In the genomic region with DNA sequence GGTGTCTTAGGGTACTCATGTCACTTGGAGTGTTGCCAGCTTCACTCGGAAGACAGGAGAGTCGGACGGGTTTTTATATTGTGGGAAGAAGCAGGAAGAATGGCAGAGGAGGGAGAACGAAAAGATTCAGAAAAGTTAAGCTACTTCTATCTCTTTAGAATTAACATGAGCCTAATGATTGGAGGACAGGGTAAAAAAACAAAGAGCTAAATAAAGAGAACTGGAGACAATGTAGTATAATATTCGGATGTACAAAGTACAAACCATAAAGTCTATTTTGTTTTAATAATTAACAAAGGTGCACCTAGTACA, we compare ENCODE assay signal across 17 cellular contexts. TPM values are rescaled to one million over a fixed set of nuclear protein-coding genes. Genes with fewer than 3 reads are reported as not detected.
DNase-seq lines count a peak whose midpoint lies in the region; ATAC-seq, FAIRE-seq and TF ChIP-seq lines count a peak whose summit lies in the region.
"Had no signal": no experiment of that assay in that cellular context is flagged by ENCODE, and none has a peak within 500 bp of the region (broad histone marks: within the 10 kb centered on the region; RNA-seq: fewer than 3 reads in every experiment).

No MANE protein-coding gene starts in this region.

- ATAC-seq in HepG2 (no peak), GM18907 (IDR thresholded peaks at IDR 0.05; ENCODE audit: unreplicated experiment) (no peak)
- ATAC-seq: activated T-helper 17 cell treated with anti-CD3 and anti-CD28 coated beads, Interleukin-2, amount 50 U/mL, for 72 hours had no signal

- peak overlapping the region; percentile 75 for H3K4me2 ChIP-seq in astrocyte (ENCODE audit: low read length)
- peak overlapping the region; percentile 65 for H3K4me2 ChIP-seq in HepG2 (ENCODE audit: low read depth, low read length)

- H3K9ac ChIP-seq in astrocyte (ENCODE audit: low read length) (peak overlapping the region; percentile 83), HepG2 (ENCODE audit: insufficient read depth, low read depth, low read length) (peak overlapping the region; percentile 79)

- no peaks in the 10 kb centered on the region for H3K36me3 ChIP-seq in astrocyte (ENCODE audit: insufficient read depth, low read length)
- no peaks in the 10 kb centered on the region for H3K36me3 ChIP-seq in HepG2 (replicated peaks in 1 of 2; ENCODE audit: control insufficient read depth in 1 of 2, insufficient read depth in 2 of 2, low read length in 2 of 2)
- H3K36me3 ChIP-seq in sigmoid colon: no peaks in the 10 kb centered on the region
- H3K36me3 ChIP-seq in adrenal gland (replicated peaks in 1 of 2): no peaks in the 10 kb centered on the region
- H3K36me3 ChIP-seq: ascending aorta, lower lobe of right lung had no signal

- under 1% methylated on average over 5 of the region's 5 CpGs for WGBS in HepG2 (ENCODE audit: low lambda C conversion rate)
- WGBS in sigmoid colon, 2 donors: 8 to 57% methylated on average over 5 of the region's 5 CpGs
- WGBS in adrenal gland, 4 donors: 66 to 73% (median 69%) methylated on average over 5 of the region's 5 CpGs

- H3K4me1 Mint-ChIP-seq in Calu3 (ENCODE audit: low read depth, unreplicated experiment) (peaks cover 29% of the 10 kb centered on the region), astrocyte (ENCODE audit: low read depth, unreplicated experiment) (peaks cover 39% of the 10 kb centered on the region)
- peaks cover 4% of the 10 kb centered on the region for H3K4me1 Mint-ChIP-seq in activated CD4-positive, alpha-beta T cell treated with anti-CD3 and anti-CD28 coated beads, Interleukin-2, amount 10 ng/mL, durations not matched to agents 7 days and 5 days

- no peaks in the 10 kb centered on the region for H3K27me3 ChIP-seq in astrocyte (ENCODE audit: insufficient read depth, low read length)
- no peaks in the 10 kb centered on the region for H3K27me3 ChIP-seq in HepG2 (ENCODE audit: control insufficient read depth in 1 of 2, insufficient read depth in 2 of 2, low read length in 2 of 2)
- no peaks in the 10 kb centered on the region for H3K27me3 ChIP-seq in sigmoid colon
- H3K27me3 ChIP-seq in adrenal gland: no peaks in the 10 kb centered on the region
- H3K27me3 ChIP-seq: ascending aorta had no signal

- H3K9me3 Mint-ChIP-seq in Calu3 (ENCODE audit: low read depth, unreplicated experiment) (no peaks in the 10 kb centered on the region), astrocyte (ENCODE audit: unreplicated experiment) (peaks cover 5% of the 10 kb centered on the region)
- no peaks in the 10 kb centered on the region for H3K9me3 Mint-ChIP-seq in activated CD4-positive, alpha-beta T cell treated with anti-CD3 and anti-CD28 coated beads, Interleukin-2, amount 10 ng/mL, durations not matched to agents 7 days and 5 days
- H3K9me3 Mint-ChIP-seq: activated CD4-positive, alpha-beta memory T cell treated with anti-CD3 and anti-CD28 coated beads, Interleukin-2, amount 10 ng/mL, durations not matched to agents 7 days and 5 days; activated T-helper 17 cell treated with anti-CD3 and anti-CD28 coated beads, Interleukin-2, amount 50 U/mL, for 72 hours had no signal

- FAIRE-seq in astrocyte (lab: Jason Lieb, UNC): peak; percentile 29
- no peak for FAIRE-seq in HepG2 (lab: Jason Lieb, UNC)
- FAIRE-seq: TTC549 had no signal

- TF ChIP-seq POLR2A in HepG2 (IDR thresholded peaks at IDR 0.05; ENCODE audit: insufficient read depth in 1 of 2, low read depth in 2 of 2, low read length in 2 of 2) (no peak), sigmoid colon (IDR thresholded peaks at IDR 0.05) (no peak), adrenal gland (IDR thresholded peaks at IDR 0.05) (no peak)

- H3K27ac Mint-ChIP-seq in Calu3 (ENCODE audit: unreplicated experiment): peak overlapping the region; percentile 79
- H3K27ac Mint-ChIP-seq in astrocyte (ENCODE audit: unreplicated experiment): peak overlapping the region; percentile 100
- H3K27ac Mint-ChIP-seq in activated CD4-positive, alpha-beta T cell treated with anti-CD3 and anti-CD28 coated beads, Interleukin-2, amount 10 ng/mL, durations not matched to agents 7 days and 5 days: no peak overlapping the region
- H3K27ac Mint-ChIP-seq: activated CD4-positive, alpha-beta memory T cell treated with anti-CD3 and anti-CD28 coated beads, Interleukin-2, amount 10 ng/mL, durations not matched to agents 7 days and 5 days; activated T-helper 17 cell treated with anti-CD3 and anti-CD28 coated beads, Interleukin-2, amount 50 U/mL, for 72 hours had no signal

- H3K27ac ChIP-seq in astrocyte (ENCODE audit: low read depth, low read length): peak overlapping the region; percentile 92
- H3K27ac ChIP-seq in HepG2 (ENCODE audit: extremely low read length, insufficient read depth, low read length): peak overlapping the region; percentile 93
- peak overlapping the region in 3 of 4 donors; percentile 54 to 70 (median 59) for H3K27ac ChIP-seq in sigmoid colon
- no peak overlapping the region for H3K27ac ChIP-seq in adrenal gland
- H3K27ac ChIP-seq: lower lobe of right lung had no signal

- TF ChIP-seq RAD21 in HepG2 (CRISPR knock-in tag; IDR thresholded peaks at IDR 0.05): no peak

- no peak overlapping the region for H2AFZ ChIP-seq in astrocyte (ENCODE audit: low read depth, low read length)
- H2AFZ ChIP-seq in HepG2 (ENCODE audit: low read length): no peak overlapping the region

- H3K9me3 ChIP-seq in astrocyte (ENCODE audit: insufficient read depth, low read depth, low read length) (no peaks in the 10 kb centered on the region), HepG2 (ENCODE audit: low read length) (no peaks in the 10 kb centered on the region), sigmoid colon (no peaks in the 10 kb centered on the region), adrenal gland (replicated peaks in 1 of 3) (no peaks in the 10 kb centered on the region)
- H3K9me3 ChIP-seq: ascending aorta, lower lobe of right lung had no signal

- H3K36me3 Mint-ChIP-seq in Calu3 (ENCODE audit: insufficient read depth, unreplicated experiment) (peaks cover 6% of the 10 kb centered on the region), astrocyte (ENCODE audit: low read depth, unreplicated experiment) (no peaks in the 10 kb centered on the region)
- no peaks in the 10 kb centered on the region for H3K36me3 Mint-ChIP-seq in activated CD4-positive, alpha-beta T cell treated with anti-CD3 and anti-CD28 coated beads, Interleukin-2, amount 10 ng/mL, durations not matched to agents 7 days and 5 days (ENCODE audit: low read depth)

- H3K27me3 Mint-ChIP-seq in Calu3 (ENCODE audit: unreplicated experiment) (no peaks in the 10 kb centered on the region), astrocyte (ENCODE audit: low read depth, unreplicated experiment) (no peaks in the 10 kb centered on the region)
- peaks cover 12% of the 10 kb centered on the region for H3K27me3 Mint-ChIP-seq in activated CD4-positive, alpha-beta T cell treated with anti-CD3 and anti-CD28 coated beads, Interleukin-2, amount 10 ng/mL, durations not matched to agents 7 days and 5 days

- BruUV-seq in Calu3 (replicated peaks; lab: Mats Ljungman, UMichigan) (no TSS peak), HepG2 (replicated peaks; lab: Mats Ljungman, UMichigan) (no TSS peak)

- TF ChIP-seq EP300 in HepG2 (IDR thresholded peaks at IDR 0.05; ENCODE audit: low read depth in 2 of 2, low read length in 2 of 2) (no peak), HepG2 (CRISPR knock-in tag; IDR thresholded peaks at IDR 0.05; ENCODE audit: borderline replicate concordance) (no peak), sigmoid colon (IDR thresholded peaks at IDR 0.05) (no peak)

- no peak overlapping the region for H3K4me3 ChIP-seq in astrocyte (ENCODE audit: insufficient read depth, low read depth, low read length)
- H3K4me3 ChIP-seq in HepG2 (replicated peaks in 1 of 3; ENCODE audit: insufficient read depth in 1 of 3, low read depth in 2 of 3, low read length in 3 of 3): peak overlapping the region; percentile 42 to 60 (median 52); a peak in 5 of 6 replicates
- H3K4me3 ChIP-seq in sigmoid colon: no peak overlapping the region
- H3K4me3 ChIP-seq in adrenal gland: no peak overlapping the region
- H3K4me3 ChIP-seq: lower lobe of right lung had no signal

- H3K4me3 Mint-ChIP-seq in Calu3 (ENCODE audit: low read depth, unreplicated experiment) (peak overlapping the region; percentile 42), astrocyte (ENCODE audit: unreplicated experiment) (peak overlapping the region; percentile 55)
- no peak overlapping the region for H3K4me3 Mint-ChIP-seq in activated CD4-positive, alpha-beta T cell treated with anti-CD3 and anti-CD28 coated beads, Interleukin-2, amount 10 ng/mL, durations not matched to agents 7 days and 5 days
- H3K4me3 Mint-ChIP-seq: activated CD4-positive, alpha-beta memory T cell treated with anti-CD3 and anti-CD28 coated beads, Interleukin-2, amount 10 ng/mL, durations not matched to agents 7 days and 5 days; activated T-helper 17 cell treated with anti-CD3 and anti-CD28 coated beads, Interleukin-2, amount 50 U/mL, for 72 hours had no signal

- no peak for DNase-seq in Calu3
- no peak for DNase-seq in astrocyte (ENCODE audit: low read depth)
- no peak for DNase-seq in HepG2 (ENCODE audit: low spot score)
- no peak for DNase-seq in sigmoid colon
- DNase-seq in medulla oblongata (ENCODE audit: extremely low spot score): no peak
- no peak for DNase-seq in activated CD4-positive, alpha-beta T cell treated with anti-CD3 and anti-CD28 coated beads, Interleukin-2, amount 10 ng/mL, durations not matched to agents 7 days and 5 days
- no peak for DNase-seq in adrenal gland
- DNase-seq: activated CD4-positive, alpha-beta memory T cell treated with anti-CD3 and anti-CD28 coated beads, Interleukin-2, amount 10 ng/mL, durations not matched to agents 7 days and 5 days; GDM1; lower lobe of right lung; NCI-H1694 treated with DMSO at 0.1 percent for 48 hours; NCI-H510A; occipital lobe had no signal

- in situ Hi-C loops in HepG2 (cut with HindIII; ENCODE audit: extremely low pct_ligation_motif_present, low pct_unique_long_range_greater_than_20kb): loop anchor here (5.0 to 25.0 kb wide), 3 partner anchors 498 to 868 kb away; a partner anchor contains a TSS

- H4K20me1 ChIP-seq in astrocyte (ENCODE audit: insufficient read depth, low read length): no peaks in the 10 kb centered on the region
- no peaks in the 10 kb centered on the region for H4K20me1 ChIP-seq in HepG2 (ENCODE audit: insufficient read depth, low read length)

- intact Hi-C loops in Calu3 (cut with micrococcal nuclease; ENCODE audit: unreplicated experiment): loop anchor here (10.0 kb wide), 2 partner anchors 406 to 1246 kb away; no protein-coding TSS in a partner anchor
- intact Hi-C loops in HepG2 (cut with micrococcal nuclease; ENCODE audit: unreplicated experiment): loop anchor here (5.0 to 10.0 kb wide), 5 partner anchors 136 to 883 kb away; a partner anchor contains a TSS
- intact Hi-C loops in sigmoid colon (cut with DNase I): loop anchor here (10.0 kb wide), 1 partner anchor 296 kb away; no protein-coding TSS in a partner anchor
- intact Hi-C loops in adrenal gland (cut with DNase I): loop anchor here (10.0 kb wide), 2 partner anchors 486 to 886 kb away; no protein-coding TSS in a partner anchor

- CTCF ChIA-PET in Calu3 (lab: Charles Lee) (interaction anchor here (0.7 to 2.1 kb wide), 3 partner anchors 494 to 896 kb away, joined by 3 to 8 read pairs (median 3); no protein-coding TSS in a partner anchor), HepG2 (lab: Yijun Ruan, JAX; ENCODE audit: low intra/inter-chr PET ratio, low total read pairs) (no interaction called here)
- CTCF ChIA-PET in activated CD4-positive, alpha-beta T cell treated with anti-CD3 and anti-CD28 coated beads, Interleukin-2, amount 10 ng/mL, durations not matched to agents 7 days and 5 days (lab: Charles Lee): interaction anchor here (1.0 kb wide), 1 partner anchor 884 kb away, joined by 3 read pairs; no protein-coding TSS in a partner anchor

- TF ChIP-seq CTCF in Calu3 (IDR thresholded peaks at IDR 0.05; ENCODE audit: unreplicated experiment) (no peak), astrocyte (IDR thresholded peaks at IDR 0.05; ENCODE audit: insufficient read depth, low read depth, low read length) (no peak), HepG2 (CRISPR knock-in tag; IDR thresholded peaks at IDR 0.05) (no peak), sigmoid colon (IDR thresholded peaks at IDR 0.05) (no peak), adrenal gland (IDR thresholded peaks at IDR 0.05) (no peak)

- POLR2A ChIA-PET in HepG2 (lab: Yijun Ruan, JAX): interaction anchor here (0.7 to 1.6 kb wide), 9 partner anchors 11 to 899 kb away, joined by 3 to 8 read pairs (median 3); no protein-coding TSS in a partner anchor
- POLR2A ChIA-PET in activated CD4-positive, alpha-beta T cell treated with anti-CD3 and anti-CD28 coated beads, Interleukin-2, amount 10 ng/mL, durations not matched to agents 7 days and 5 days (lab: Charles Lee): no interaction called here

- H3K4me1 ChIP-seq in astrocyte (ENCODE audit: insufficient read depth, low read length) (peaks cover 29% of the 10 kb centered on the region), HepG2 (ENCODE audit: insufficient read depth, low read length) (peaks cover 71% of the 10 kb centered on the region), sigmoid colon (peaks cover 0 to 39% (median 33%) of the 10 kb centered on the region in 4 donors), adrenal gland (replicated peaks in 1 of 2) (peaks cover 0 to 13% of the 10 kb centered on the region in 2 donors)

- H3K79me2 ChIP-seq in astrocyte (ENCODE audit: insufficient read depth, low read length): no peaks in the 10 kb centered on the region
- peaks cover 2% of the 10 kb centered on the region for H3K79me2 ChIP-seq in HepG2 (ENCODE audit: insufficient read depth, low read length)

RNA-seq across cellular contexts. Expression of a gene that starts 43.9 kb away (rescaled TPM):
- 23.6 and 29.4 TPM in 2 replicates for total RNA-seq in Calu3 (2022)
- total RNA-seq in astrocyte: 7.5 and 7.6 TPM in 2 replicates
- 31.5 and 46.5 TPM in 2 replicates for total RNA-seq in HepG2 (2016; rRNA removed; fragmentation: Illumina TruSeq; extraction: Trizol)
- 14.8 and 18.7 TPM in 2 replicates for total RNA-seq in HepG2 (2016; cell fraction: cytosol; rRNA removed; fragmentation: Illumina TruSeq; extraction: Trizol; ENCODE audit: low read depth)
- total RNA-seq in HepG2 (2016; cell fraction: insoluble cytoplasmic fraction; rRNA removed; fragmentation: Illumina TruSeq; extraction: Trizol): 31.3 and 47.3 TPM in 2 replicates
- 12.9 and 13.7 TPM in 2 replicates for total RNA-seq in HepG2 (2016; cell fraction: membrane; rRNA removed; fragmentation: Illumina TruSeq; extraction: Trizol)
- total RNA-seq in HepG2 (2016; cell fraction: nucleus; rRNA removed; fragmentation: Illumina TruSeq; extraction: Trizol): 19.0 and 21.0 TPM in 2 replicates
- polyA plus RNA-seq in HepG2 (2011; rRNA removed): 4.6 and 8.2 TPM in 2 replicates
- 2.3 and 3.5 TPM in 2 replicates for polyA plus RNA-seq in HepG2 (2011; cell fraction: cytosol; rRNA removed)
- 1.2 and 1.6 TPM in 2 replicates for polyA plus RNA-seq in HepG2 (2011; cell fraction: nucleus; rRNA removed)
- 5.6 and 15.0 TPM in 2 replicates for polyA plus RNA-seq in HepG2 (2012)
- polyA plus RNA-seq in HepG2 (2016; cell fraction: cytosol; fragmentation: Illumina TruSeq; extraction: Trizol; ENCODE audit: low read depth): 11.9 and 16.6 TPM in 2 replicates
- 46.2 and 47.9 TPM in 2 replicates for polyA plus RNA-seq in HepG2 (2016; cell fraction: insoluble cytoplasmic fraction; fragmentation: Illumina TruSeq; extraction: Trizol; ENCODE audit: low read depth)
- polyA plus RNA-seq in HepG2 (2016; cell fraction: membrane; fragmentation: Illumina TruSeq; extraction: Trizol; ENCODE audit: low read depth): 14.1 and 16.6 TPM in 2 replicates
- polyA plus RNA-seq in HepG2 (2016; cell fraction: nucleus; fragmentation: Illumina TruSeq; extraction: Trizol; ENCODE audit: insufficient read depth, low read depth): 17.2 and 19.3 TPM in 2 replicates
- polyA minus RNA-seq in HepG2 (2011; rRNA and poly(A)+ RNA removed; ENCODE audit: low replicate concordance): 4.0 and 7.4 TPM in 2 replicates
- polyA minus RNA-seq in HepG2 (2011; cell fraction: cytosol; rRNA and poly(A)+ RNA removed): 2.3 and 3.3 TPM in 2 replicates
- 9.8 and 12.6 TPM in 2 replicates for polyA minus RNA-seq in HepG2 (2011; cell fraction: nucleus; rRNA and poly(A)+ RNA removed)
- total RNA-seq in sigmoid colon: 1 to 10 TPM; 7.8 to 8.9 (median 8.8) TPM
- 1 to 10 TPM; 7.2 to 9.0 (median 8.3) TPM for polyA plus RNA-seq in sigmoid colon
- 1 to 10 TPM; 7.7 to 8.6 TPM for total RNA-seq in activated CD4-positive, alpha-beta T cell treated with anti-CD3 and anti-CD28 coated beads, Interleukin-2, amount 10 ng/mL, durations not matched to agents 7 days and 5 days
- total RNA-seq in adrenal gland: 10 to 100 TPM in 2 of 8 donors, 1 to 10 TPM in 6; 5.0 to 15.5 (median 8.4) TPM
- 10 to 100 TPM in 1 of 3 donors, 1 to 10 TPM in 2; 4.0 to 11.5 (median 6.8) TPM for polyA plus RNA-seq in adrenal gland
- total RNA-seq: ascending aorta had no signal

RNA-seq across cellular contexts. Expression of a gene that starts 45.1 kb away (rescaled TPM):
- total RNA-seq in Calu3 (2022): 24.4 and 29.4 TPM in 2 replicates
- 16.7 and 17.0 TPM in 2 replicates for total RNA-seq in astrocyte
- total RNA-seq in HepG2 (2016; rRNA removed; fragmentation: Illumina TruSeq; extraction: Trizol): 31.2 and 33.6 TPM in 2 replicates
- 11.5 and 12.2 TPM in 2 replicates for total RNA-seq in HepG2 (2016; cell fraction: cytosol; rRNA removed; fragmentation: Illumina TruSeq; extraction: Trizol; ENCODE audit: low read depth)
- total RNA-seq in HepG2 (2016; cell fraction: insoluble cytoplasmic fraction; rRNA removed; fragmentation: Illumina TruSeq; extraction: Trizol): 31.8 and 36.0 TPM in 2 replicates
- total RNA-seq in HepG2 (2016; cell fraction: membrane; rRNA removed; fragmentation: Illumina TruSeq; extraction: Trizol): 18.3 and 22.5 TPM in 2 replicates
- 26.6 and 30.6 TPM in 2 replicates for total RNA-seq in HepG2 (2016; cell fraction: nucleus; rRNA removed; fragmentation: Illumina TruSeq; extraction: Trizol)
- 13.6 and 16.4 TPM in 2 replicates for polyA plus RNA-seq in HepG2 (2011; rRNA removed)
- polyA plus RNA-seq in HepG2 (2011; cell fraction: cytosol; rRNA removed): 13.0 and 13.1 TPM in 2 replicates
- 12.2 and 16.4 TPM in 2 replicates for polyA plus RNA-seq in HepG2 (2011; cell fraction: nucleus; rRNA removed)
- 10.0 and 12.9 TPM in 2 replicates for polyA plus RNA-seq in HepG2 (2012)
- 4.6 and 7.3 TPM in 2 replicates for polyA plus RNA-seq in HepG2 (2016; cell fraction: cytosol; fragmentation: Illumina TruSeq; extraction: Trizol; ENCODE audit: low read depth)
- polyA plus RNA-seq in HepG2 (2016; cell fraction: insoluble cytoplasmic fraction; fragmentation: Illumina TruSeq; extraction: Trizol; ENCODE audit: low read depth): 29.7 and 30.3 TPM in 2 replicates
- polyA plus RNA-seq in HepG2 (2016; cell fraction: membrane; fragmentation: Illumina TruSeq; extraction: Trizol; ENCODE audit: low read depth): 12.8 and 13.0 TPM in 2 replicates
- polyA plus RNA-seq in HepG2 (2016; cell fraction: nucleus; fragmentation: Illumina TruSeq; extraction: Trizol; ENCODE audit: insufficient read depth, low read depth): 20.5 and 23.6 TPM in 2 replicates
- 16.8 and 72.0 TPM in 2 replicates for polyA minus RNA-seq in HepG2 (2011; rRNA and poly(A)+ RNA removed; ENCODE audit: low replicate concordance)
- polyA minus RNA-seq in HepG2 (2011; cell fraction: cytosol; rRNA and poly(A)+ RNA removed): 12.2 and 16.0 TPM in 2 replicates
- 34.9 and 39.3 TPM in 2 replicates for polyA minus RNA-seq in HepG2 (2011; cell fraction: nucleus; rRNA and poly(A)+ RNA removed)
- total RNA-seq in sigmoid colon: 1 to 10 TPM; 6.4 to 8.3 (median 7.5) TPM
- polyA plus RNA-seq in sigmoid colon: 10 to 100 TPM in 1 of 3 donors, 1 to 10 TPM in 2; 6.0 to 11.7 (median 6.2) TPM
- 10 to 100 TPM; 77.9 to 79.6 TPM for total RNA-seq in activated CD4-positive, alpha-beta T cell treated with anti-CD3 and anti-CD28 coated beads, Interleukin-2, amount 10 ng/mL, durations not matched to agents 7 days and 5 days
- total RNA-seq in adrenal gland: 10 to 100 TPM in 5 of 8 donors, 1 to 10 TPM in 3; 4.2 to 13.8 (median 10.2) TPM
- 1 to 10 TPM; 2.3 to 8.3 (median 4.5) TPM for polyA plus RNA-seq in adrenal gland

Comparison
In these comparisons a context has a peak if more than half of its experiments do, and no peak if none do; other contexts are left out.
1. H3K27ac ChIP-seq: peak in astrocyte (single experiment), HepG2 (single experiment) and sigmoid colon (3 of 4); none in adrenal gland (0 of 5).
2. H3K4me3 ChIP-seq: peak in HepG2 (3 of 3); none in astrocyte (single experiment), sigmoid colon (0 of 4) and adrenal gland (0 of 4).